In genomic region chr6:2221724-2222274, GRCh38 we compare ENCODE assay signal across 9 cellular contexts. TPM values are rescaled to one million over a fixed set of nuclear protein-coding genes. Genes with fewer than 3 reads are reported as not detected.
A peak's percentile ranks its signal among the peaks of the same experiment; 100 is the strongest.
DNase-seq lines count a peak whose midpoint lies in the region; ATAC-seq, FAIRE-seq and TF ChIP-seq lines count a peak whose summit lies in the region.
"Had no signal": no experiment of that assay in that cellular context is flagged by ENCODE, and none has a peak within 500 bp of the region (broad histone marks: within the 10 kb centered on the region; RNA-seq: fewer than 3 reads in every experiment).

No MANE protein-coding gene starts in this region.

- peak overlapping the region; percentile 75 for H3K4me3 Mint-ChIP-seq in stimulated activated effector memory CD8-positive, alpha-beta T cell treated with anti-CD3 and anti-CD28 coated beads, Interleukin-12 subunit alpha, Interleukin-12 subunit beta, amount 100 ng/mL, for 72 hours

- no peaks in the 10 kb centered on the region for H3K9me3 ChIP-seq in A673 (ENCODE audit: low read depth, low read length, poor library complexity, severe bottlenecking)

- H3K4me3 ChIP-seq in A673 (ENCODE audit: low read depth, low read length, poor library complexity, severe bottlenecking) (peak overlapping the region; percentile 34), epithelial cell of proximal tubule (ENCODE audit: low read depth, low read length) (peak overlapping the region; percentile 84)
- H3K4me3 ChIP-seq: cardiac muscle cell had no signal

- BruUV-seq in A673 (replicated peaks; lab: Mats Ljungman, UMichigan): no TSS peak

- ATAC-seq in stimulated activated effector memory CD8-positive, alpha-beta T cell treated with anti-CD3 and anti-CD28 coated beads, Interleukin-12 subunit alpha, Interleukin-12 subunit beta, amount 100 ng/mL, for 72 hours: no peak
- ATAC-seq in HG03565 (IDR thresholded peaks at IDR 0.05; ENCODE audit: unreplicated experiment): no peak

- intact Hi-C loops in A673 (cut with micrococcal nuclease; ENCODE audit: unreplicated experiment): no loop called here

- no peaks in the 10 kb centered on the region for H3K27me3 ChIP-seq in A673 (replicated peaks; ENCODE audit: insufficient read depth, low read depth, low read length, poor library complexity)
- H3K27me3 ChIP-seq: cardiac muscle cell had no signal

- POLR2A ChIA-PET in A673 (lab: Charles Lee; ENCODE audit: low non-redundant PET): no interaction called here

- no peaks in the 10 kb centered on the region for H3K36me3 ChIP-seq in A673 (ENCODE audit: insufficient read depth, low read length, poor library complexity, severe bottlenecking)
- H3K36me3 ChIP-seq: cardiac muscle cell had no signal

- DNase-seq in A673 (ENCODE audit: low spot score) (no peak), GM19239 (ENCODE audit: insufficient read length, low spot score) (peak; percentile 42), NOMO-1 treated with dmso at 0.1 percent for 144 hours (lab: John Stamatoyannopoulos, UW; ENCODE audit: unreplicated experiment) (peak; percentile 7), epithelial cell of proximal tubule (ENCODE audit: low read depth) (no peak), GM03348 (ENCODE audit: low spot score) (no peak), LoVo (ENCODE audit: low spot score) (no peak)
- no peak for DNase-seq in stimulated activated effector memory CD8-positive, alpha-beta T cell treated with anti-CD3 and anti-CD28 coated beads, Interleukin-12 subunit alpha, Interleukin-12 subunit beta, amount 100 ng/mL, for 72 hours (ENCODE audit: low spot score in 2 of 2)

- no peak overlapping the region for H3K27ac ChIP-seq in A673 (ENCODE audit: low read depth, low read length, poor library complexity, severe bottlenecking)
- H3K27ac ChIP-seq: cardiac muscle cell had no signal

- peaks cover 23% of the 10 kb centered on the region for H3K4me1 Mint-ChIP-seq in stimulated activated effector memory CD8-positive, alpha-beta T cell treated with anti-CD3 and anti-CD28 coated beads, Interleukin-12 subunit alpha, Interleukin-12 subunit beta, amount 100 ng/mL, for 72 hours

- H3K4me1 ChIP-seq in A673 (ENCODE audit: insufficient read depth, low read length, poor library complexity, severe bottlenecking): no peaks in the 10 kb centered on the region

- CTCF ChIA-PET in A673 (lab: Charles Lee): no interaction called here

- H3K9me3 Mint-ChIP-seq in stimulated activated effector memory CD8-positive, alpha-beta T cell treated with anti-CD3 and anti-CD28 coated beads, Interleukin-12 subunit alpha, Interleukin-12 subunit beta, amount 100 ng/mL, for 72 hours: no peaks in the 10 kb centered on the region

- H3K27ac Mint-ChIP-seq in stimulated activated effector memory CD8-positive, alpha-beta T cell treated with anti-CD3 and anti-CD28 coated beads, Interleukin-12 subunit alpha, Interleukin-12 subunit beta, amount 100 ng/mL, for 72 hours: peak overlapping the region; percentile 92

- peak; percentile 91 for FAIRE-seq in GM19239 (lab: Jason Lieb, UNC)

- no peak for TF ChIP-seq CTCF in A673 (conservative IDR thresholded peaks at IDR 0.05; ENCODE audit: low read depth, low read length)
- TF ChIP-seq CTCF in epithelial cell of proximal tubule (conservative IDR thresholded peaks at IDR 0.05; ENCODE audit: low read depth, low read length): no peak

- H3K36me3 Mint-ChIP-seq in stimulated activated effector memory CD8-positive, alpha-beta T cell treated with anti-CD3 and anti-CD28 coated beads, Interleukin-12 subunit alpha, Interleukin-12 subunit beta, amount 100 ng/mL, for 72 hours: no peaks in the 10 kb centered on the region

RNA-seq across cellular contexts. Expression of gene GMDS, which starts 23.6 kb away (rescaled TPM):
- total RNA-seq in A673 (2021) (13.8 and 15.2 TPM in 2 replicates), epithelial cell of proximal tubule (17.9 and 22.1 TPM in 2 replicates)

Comparison
In these comparisons a context has a peak if more than half of its experiments do, and no peak if none do; other contexts are left out.
1. DNase-seq: peak in GM19239 (single experiment) and NOMO-1 treated with dmso at 0.1 percent for 144 hours (single experiment); none in A673 (single experiment), epithelial cell of proximal tubule (single experiment), stimulated activated effector memory CD8-positive, alpha-beta T cell treated with anti-CD3 and anti-CD28 coated beads, Interleukin-12 subunit alpha, Interleukin-12 subunit beta, amount 100 ng/mL, for 72 hours (0 of 2), GM03348 (single experiment) and LoVo (single experiment).